ENCODE assay signal across 26 cellular contexts in genomic region chr6:44179072-44179536, GRCh38. TPM values are rescaled to one million over a fixed set of nuclear protein-coding genes. Genes with fewer than 3 reads are reported as not detected.
DNase-seq lines count a peak whose midpoint lies in the region; ATAC-seq and TF ChIP-seq lines count a peak whose summit lies in the region.
"Had no signal": no experiment of that assay in that cellular context is flagged by ENCODE, and none has a peak within 500 bp of the region (broad histone marks: within the 10 kb centered on the region; RNA-seq: fewer than 3 reads in every experiment).

No MANE protein-coding gene starts in this region.

- POLR2A ChIA-PET in activated CD8-positive, alpha-beta T cell treated with anti-CD3 and anti-CD28 coated beads, Interleukin-2, amount 10 ng/mL, durations not matched to agents 7 days and 5 days (lab: Charles Lee): no interaction called here
- POLR2A ChIA-PET in activated CD8-positive, alpha-beta T cell treated with anti-CD3 and anti-CD28 coated beads for 36 hours (lab: Charles Lee): no interaction called here

- no peaks in the 10 kb centered on the region for H3K36me3 ChIP-seq in tibial artery
- H3K36me3 ChIP-seq: sigmoid colon, tibial nerve had no signal

- H3K4me3 ChIP-seq in tibial artery: no peak overlapping the region
- H3K4me3 ChIP-seq: hepatocyte, sigmoid colon, tibial nerve had no signal

- no peak for TF ChIP-seq CTCF in activated CD8-positive, alpha-beta T cell treated with anti-CD3 and anti-CD28 coated beads for 36 hours (IDR thresholded peaks at IDR 0.05)
- TF ChIP-seq CTCF in glutamatergic neuron (IDR thresholded peaks at IDR 0.05; ENCODE audit: partially characterized antibody, unreplicated experiment) (no peak), tibial artery (IDR thresholded peaks at IDR 0.05) (no peak)

- H3K27ac ChIP-seq in tibial artery: peak overlapping the region; percentile 5 to 72
- H3K27ac ChIP-seq: hepatocyte, parathyroid adenoma had no signal

- H3K9me3 ChIP-seq in tibial artery: no peaks in the 10 kb centered on the region
- H3K9me3 ChIP-seq: sigmoid colon, tibial nerve had no signal

- ATAC-seq in activated CD8-positive, alpha-beta T cell treated with anti-CD3 and anti-CD28 coated beads, Interleukin-2, amount 10 ng/mL, durations not matched to agents 7 days and 5 days: no peak
- no peak for ATAC-seq in activated CD8-positive, alpha-beta T cell treated with anti-CD3 and anti-CD28 coated beads for 36 hours
- ATAC-seq in activated T-helper 17 cell treated with anti-CD3 and anti-CD28 coated beads, Interleukin-2, amount 50 U/mL, for 72 hours (replicated peaks): no peak
- ATAC-seq in HG03457 (IDR thresholded peaks at IDR 0.05; ENCODE audit: unreplicated experiment): no peak
- ATAC-seq: naive thymus-derived CD4-positive, alpha-beta T cell; stimulated activated naive B cell treated with anti-CD40 and anti-IgM and Interleukin-4, amounts not matched to agents 10 μg/mL and 1 μg/mL and 100 μg/mL, for 72 hours had no signal

- intact Hi-C loops in activated CD8-positive, alpha-beta T cell treated with anti-CD3 and anti-CD28 coated beads for 36 hours (cut with micrococcal nuclease): no loop called here
- intact Hi-C loops in tibial artery (cut with DNase I; ENCODE audit: low total_unique reads): no loop called here

- no peaks in the 10 kb centered on the region for H3K9me3 Mint-ChIP-seq in activated CD8-positive, alpha-beta T cell treated with anti-CD3 and anti-CD28 coated beads, Interleukin-2, amount 10 ng/mL, durations not matched to agents 7 days and 5 days (ENCODE audit: insufficient read depth)
- no peaks in the 10 kb centered on the region for H3K9me3 Mint-ChIP-seq in activated CD8-positive, alpha-beta T cell treated with anti-CD3 and anti-CD28 coated beads for 36 hours
- H3K9me3 Mint-ChIP-seq in activated T-helper 17 cell treated with anti-CD3 and anti-CD28 coated beads, Interleukin-2, amount 50 U/mL, for 72 hours: no peaks in the 10 kb centered on the region
- H3K9me3 Mint-ChIP-seq in glutamatergic neuron (ENCODE audit: unreplicated experiment): peaks cover 2% of the 10 kb centered on the region
- H3K9me3 Mint-ChIP-seq: central memory CD8-positive, alpha-beta T cell; memory B cell; stimulated activated naive B cell treated with anti-CD40 and anti-IgM and Interleukin-4, amounts not matched to agents 10 μg/mL and 1 μg/mL and 100 μg/mL, for 72 hours had no signal

- H3K4me1 Mint-ChIP-seq in activated CD8-positive, alpha-beta T cell treated with anti-CD3 and anti-CD28 coated beads, Interleukin-2, amount 10 ng/mL, durations not matched to agents 7 days and 5 days (ENCODE audit: low read depth): peaks cover 20% of the 10 kb centered on the region
- H3K4me1 Mint-ChIP-seq in activated CD8-positive, alpha-beta T cell treated with anti-CD3 and anti-CD28 coated beads for 36 hours (ENCODE audit: low read depth): peaks cover 12% of the 10 kb centered on the region
- no peaks in the 10 kb centered on the region for H3K4me1 Mint-ChIP-seq in activated T-helper 17 cell treated with anti-CD3 and anti-CD28 coated beads, Interleukin-2, amount 50 U/mL, for 72 hours
- no peaks in the 10 kb centered on the region for H3K4me1 Mint-ChIP-seq in glutamatergic neuron (ENCODE audit: low read depth, unreplicated experiment)

- H3K27me3 ChIP-seq in tibial artery: no peaks in the 10 kb centered on the region
- H3K27me3 ChIP-seq: hepatocyte, sigmoid colon, tibial nerve had no signal

- CTCF ChIA-PET in activated CD8-positive, alpha-beta T cell treated with anti-CD3 and anti-CD28 coated beads, Interleukin-2, amount 10 ng/mL, durations not matched to agents 7 days and 5 days (lab: Charles Lee): interaction anchor here (0.8 to 2.2 kb wide), 3 partner anchors 58 to 86 kb away, joined by 3 to 7 read pairs (median 4); no protein-coding TSS in a partner anchor
- CTCF ChIA-PET in activated CD8-positive, alpha-beta T cell treated with anti-CD3 and anti-CD28 coated beads for 36 hours (lab: Charles Lee): interaction anchor here (0.9 kb wide), 1 partner anchor 12 kb away, joined by 3 read pairs; no protein-coding TSS in a partner anchor

- peaks cover 0 to 18% (median 8%) of the 10 kb centered on the region in 4 donors for H3K4me1 ChIP-seq in tibial artery
- H3K4me1 ChIP-seq: parathyroid adenoma, sigmoid colon had no signal

- peaks cover 11% of the 10 kb centered on the region for H3K27me3 Mint-ChIP-seq in activated CD8-positive, alpha-beta T cell treated with anti-CD3 and anti-CD28 coated beads, Interleukin-2, amount 10 ng/mL, durations not matched to agents 7 days and 5 days (ENCODE audit: low read depth)
- H3K27me3 Mint-ChIP-seq in activated CD8-positive, alpha-beta T cell treated with anti-CD3 and anti-CD28 coated beads for 36 hours: no peaks in the 10 kb centered on the region
- no peaks in the 10 kb centered on the region for H3K27me3 Mint-ChIP-seq in activated T-helper 17 cell treated with anti-CD3 and anti-CD28 coated beads, Interleukin-2, amount 50 U/mL, for 72 hours
- peaks cover under 1% of the 10 kb centered on the region for H3K27me3 Mint-ChIP-seq in glutamatergic neuron (ENCODE audit: unreplicated experiment)

- H3K27ac Mint-ChIP-seq in activated CD8-positive, alpha-beta T cell treated with anti-CD3 and anti-CD28 coated beads, Interleukin-2, amount 10 ng/mL, durations not matched to agents 7 days and 5 days: peak overlapping the region; percentile 0
- H3K27ac Mint-ChIP-seq in activated CD8-positive, alpha-beta T cell treated with anti-CD3 and anti-CD28 coated beads for 36 hours: no peak overlapping the region
- peak overlapping the region; percentile 25 for H3K27ac Mint-ChIP-seq in activated T-helper 17 cell treated with anti-CD3 and anti-CD28 coated beads, Interleukin-2, amount 50 U/mL, for 72 hours
- no peak overlapping the region for H3K27ac Mint-ChIP-seq in glutamatergic neuron (ENCODE audit: unreplicated experiment)
- H3K27ac Mint-ChIP-seq: memory B cell; stimulated activated naive B cell treated with anti-CD40 and anti-IgM and Interleukin-4, amounts not matched to agents 10 μg/mL and 1 μg/mL and 100 μg/mL, for 72 hours had no signal

- H3K36me3 Mint-ChIP-seq in activated CD8-positive, alpha-beta T cell treated with anti-CD3 and anti-CD28 coated beads, Interleukin-2, amount 10 ng/mL, durations not matched to agents 7 days and 5 days (ENCODE audit: low read depth): no peaks in the 10 kb centered on the region
- no peaks in the 10 kb centered on the region for H3K36me3 Mint-ChIP-seq in activated CD8-positive, alpha-beta T cell treated with anti-CD3 and anti-CD28 coated beads for 36 hours (ENCODE audit: low read depth)
- H3K36me3 Mint-ChIP-seq in activated T-helper 17 cell treated with anti-CD3 and anti-CD28 coated beads, Interleukin-2, amount 50 U/mL, for 72 hours (ENCODE audit: low read depth): no peaks in the 10 kb centered on the region
- H3K36me3 Mint-ChIP-seq in glutamatergic neuron (ENCODE audit: unreplicated experiment): peaks cover 4% of the 10 kb centered on the region
- H3K36me3 Mint-ChIP-seq: memory B cell; naive thymus-derived CD4-positive, alpha-beta T cell; stimulated activated naive B cell treated with anti-CD40 and anti-IgM and Interleukin-4, amounts not matched to agents 10 μg/mL and 1 μg/mL and 100 μg/mL, for 72 hours had no signal

- no peak overlapping the region for H3K4me3 Mint-ChIP-seq in activated CD8-positive, alpha-beta T cell treated with anti-CD3 and anti-CD28 coated beads, Interleukin-2, amount 10 ng/mL, durations not matched to agents 7 days and 5 days
- no peak overlapping the region for H3K4me3 Mint-ChIP-seq in activated CD8-positive, alpha-beta T cell treated with anti-CD3 and anti-CD28 coated beads for 36 hours
- H3K4me3 Mint-ChIP-seq in activated T-helper 17 cell treated with anti-CD3 and anti-CD28 coated beads, Interleukin-2, amount 50 U/mL, for 72 hours: no peak overlapping the region
- H3K4me3 Mint-ChIP-seq in glutamatergic neuron (ENCODE audit: unreplicated experiment): peak overlapping the region; percentile 27
- H3K4me3 Mint-ChIP-seq: central memory CD8-positive, alpha-beta T cell; memory B cell; naive thymus-derived CD4-positive, alpha-beta T cell; stimulated activated naive B cell treated with anti-CD40 and anti-IgM and Interleukin-4, amounts not matched to agents 10 μg/mL and 1 μg/mL and 100 μg/mL, for 72 hours had no signal

- DNase-seq in activated CD8-positive, alpha-beta T cell treated with anti-CD3 and anti-CD28 coated beads, Interleukin-2, amount 10 ng/mL, durations not matched to agents 7 days and 5 days: no peak
- DNase-seq in activated CD8-positive, alpha-beta T cell treated with anti-CD3 and anti-CD28 coated beads for 36 hours: no peak
- DNase-seq in glutamatergic neuron (no peak), tibial artery (no peak), NCI-H526 treated with DMSO at 0.1 percent for 48 hours (lab: John Stamatoyannopoulos, UW) (no peak), globus pallidus (ENCODE audit: low spot score) (no peak)
- DNase-seq: 8988T; activated CD4-positive, alpha-beta T cell treated with anti-CD3 and anti-CD28 coated beads for 48 hours; activated CD8-positive, alpha-beta memory T cell treated with anti-CD3 and anti-CD28 coated beads, Interleukin-2, amount 50 U/mL, for 48 hours; activated gamma-delta T cell; amniotic stem cell; effector CD8-positive, alpha-beta T cell; GF-D8; naive thymus-derived CD4-positive, alpha-beta T cell; NCI-H187 treated with DMSO at 0.1 percent for 48 hours; NCI-H446; sigmoid colon; stimulated activated naive B cell treated with anti-CD40 and anti-IgM and Interleukin-4, amounts not matched to agents 10 μg/mL and 1 μg/mL and 100 μg/mL, for 72 hours had no signal

RNA-seq across cellular contexts. Expression of gene CAPN11, which starts 20.5 kb away (rescaled TPM):
- under 1 TPM; 0.58 to 0.70 TPM for total RNA-seq in activated CD8-positive, alpha-beta T cell treated with anti-CD3 and anti-CD28 coated beads, Interleukin-2, amount 10 ng/mL, durations not matched to agents 7 days and 5 days
- total RNA-seq in activated CD8-positive, alpha-beta T cell treated with anti-CD3 and anti-CD28 coated beads for 36 hours: under 1 TPM; 0.11 to 0.18 TPM
- 1 to 10 TPM in 1 of 2 donors, not detected in 1; 1.1 TPM for total RNA-seq in activated T-helper 17 cell treated with anti-CD3 and anti-CD28 coated beads, Interleukin-2, amount 50 U/mL, for 72 hours
- total RNA-seq in glutamatergic neuron (ENCODE audit: unreplicated experiment): not detected

RNA-seq across cellular contexts. Expression of gene MYMX, which starts 37.6 kb away (rescaled TPM):
- not detected for total RNA-seq in activated CD8-positive, alpha-beta T cell treated with anti-CD3 and anti-CD28 coated beads, Interleukin-2, amount 10 ng/mL, durations not matched to agents 7 days and 5 days
- not detected for total RNA-seq in activated CD8-positive, alpha-beta T cell treated with anti-CD3 and anti-CD28 coated beads for 36 hours
- not detected for total RNA-seq in activated T-helper 17 cell treated with anti-CD3 and anti-CD28 coated beads, Interleukin-2, amount 50 U/mL, for 72 hours
- 0.91 TPM for total RNA-seq in glutamatergic neuron (ENCODE audit: unreplicated experiment)
- total RNA-seq: hepatocyte; naive thymus-derived CD4-positive, alpha-beta T cell; Right ventricle myocardium inferior; sigmoid colon; tibial nerve had no signal

RNA-seq across cellular contexts. Expression of gene SLC29A1, which starts 44.3 kb away (rescaled TPM):
- 10 to 100 TPM; 49.2 to 53.4 TPM for total RNA-seq in activated CD8-positive, alpha-beta T cell treated with anti-CD3 and anti-CD28 coated beads, Interleukin-2, amount 10 ng/mL, durations not matched to agents 7 days and 5 days
- total RNA-seq in activated CD8-positive, alpha-beta T cell treated with anti-CD3 and anti-CD28 coated beads for 36 hours: 10 to 100 TPM; 56.1 to 57.4 TPM
- total RNA-seq in activated T-helper 17 cell treated with anti-CD3 and anti-CD28 coated beads, Interleukin-2, amount 50 U/mL, for 72 hours: 10 to 100 TPM; 40.8 to 80.8 TPM
- 20.0 TPM for total RNA-seq in glutamatergic neuron (ENCODE audit: unreplicated experiment)

RNA-seq across cellular contexts. Expression of gene TMEM63B, which starts 51.8 kb away (rescaled TPM):
- 10 to 100 TPM; 15.5 to 17.9 TPM for total RNA-seq in activated CD8-positive, alpha-beta T cell treated with anti-CD3 and anti-CD28 coated beads, Interleukin-2, amount 10 ng/mL, durations not matched to agents 7 days and 5 days
- 10 to 100 TPM in 1 of 2 experiments, 1 to 10 TPM in 1; 9.1 to 12.9 TPM for total RNA-seq in activated CD8-positive, alpha-beta T cell treated with anti-CD3 and anti-CD28 coated beads for 36 hours
- 10 to 100 TPM; 12.1 to 21.4 TPM for total RNA-seq in activated T-helper 17 cell treated with anti-CD3 and anti-CD28 coated beads, Interleukin-2, amount 50 U/mL, for 72 hours
- total RNA-seq in glutamatergic neuron (ENCODE audit: unreplicated experiment): 148 TPM

RNA-seq across cellular contexts. Expression of gene MRPL14, which starts 51.9 kb away (rescaled TPM):
- total RNA-seq in activated CD8-positive, alpha-beta T cell treated with anti-CD3 and anti-CD28 coated beads, Interleukin-2, amount 10 ng/mL, durations not matched to agents 7 days and 5 days: 10 to 100 TPM; 57.3 to 60.9 TPM
- total RNA-seq in activated CD8-positive, alpha-beta T cell treated with anti-CD3 and anti-CD28 coated beads for 36 hours: 10 to 100 TPM; 42.8 to 44.3 TPM
- 10 to 100 TPM; 29.3 to 54.0 TPM for total RNA-seq in activated T-helper 17 cell treated with anti-CD3 and anti-CD28 coated beads, Interleukin-2, amount 50 U/mL, for 72 hours
- total RNA-seq in glutamatergic neuron (ENCODE audit: unreplicated experiment): 31.7 TPM

Comparison
In these comparisons a context has a peak if more than half of its experiments do, and no peak if none do; other contexts are left out.
1. H3K27ac Mint-ChIP-seq: peak in activated CD8-positive, alpha-beta T cell treated with anti-CD3 and anti-CD28 coated beads, Interleukin-2, amount 10 ng/mL, durations not matched to agents 7 days and 5 days (single experiment) and activated T-helper 17 cell treated with anti-CD3 and anti-CD28 coated beads, Interleukin-2, amount 50 U/mL, for 72 hours (single experiment); none in activated CD8-positive, alpha-beta T cell treated with anti-CD3 and anti-CD28 coated beads for 36 hours (single experiment) and glutamatergic neuron (single experiment).